In the genomic region with DNA sequence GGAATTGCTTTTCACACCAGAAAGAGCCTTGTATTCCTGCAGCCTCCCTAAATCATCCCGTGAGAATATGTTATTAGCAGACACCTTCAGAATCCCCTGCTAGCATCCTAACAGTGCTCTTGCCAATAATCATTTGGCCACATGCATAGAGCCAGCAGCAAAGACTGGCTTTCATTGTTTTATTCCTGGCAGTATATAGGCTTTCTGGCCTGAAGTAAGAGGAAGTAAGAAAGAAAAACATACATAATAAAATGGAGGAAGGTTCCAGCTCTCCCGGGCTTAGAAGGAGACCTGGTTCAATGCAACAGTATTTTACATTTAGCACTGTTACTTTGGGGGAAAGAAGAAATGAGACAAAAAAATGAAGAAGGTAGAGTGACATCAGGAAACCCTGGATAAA, we compare ENCODE assay signal across 1 cellular context.
TF ChIP-seq lines count a peak whose summit lies in the region.

No MANE protein-coding gene starts in this region.

TF ChIP-seq in GM12878, 131 proteins besides CTCF, POLR2A, EP300 and RAD21:
- TF ChIP-seq E2F8 (IDR thresholded peaks at IDR 0.05; ENCODE audit: low read depth, partially characterized antibody): no peak
